8 cellular contexts compared by ENCODE assay signal in genomic region chr1:68495968-68496679, GRCh38. TPM values are rescaled to one million over a fixed set of nuclear protein-coding genes. Genes with fewer than 3 reads are reported as not detected.
A peak's percentile ranks its signal among the peaks of the same experiment; 100 is the strongest.
DNase-seq lines count a peak whose midpoint lies in the region; ATAC-seq, FAIRE-seq and TF ChIP-seq lines count a peak whose summit lies in the region.

No MANE protein-coding gene starts in this region.

- H4K12ac ChIP-seq in trophoblast cell (ENCODE audit: low read depth, low read length), result peak overlapping the region; percentile 64

- no peak overlapping the region for H3K23ac ChIP-seq in trophoblast cell (ENCODE audit: low read length)

- no peak overlapping the region for H2AK5ac ChIP-seq in trophoblast cell (ENCODE audit: low read length)

- WGBS in trophoblast cell (ENCODE audit: extremely low coverage, insufficient coverage, insufficient read length), result no CpG with 5 or more reads among the region's 21 CpGs

- peaks cover 0 to 4% of the 10 kb centered on the region in 2 experiments for H3K36me3 ChIP-seq in trophoblast cell (ENCODE audit: control insufficient read depth in 1 of 2, insufficient read depth in 2 of 2, low read length in 2 of 2)

- H2AFZ ChIP-seq in trophoblast cell (ENCODE audit: insufficient read depth, low read length, poor library complexity), result peak overlapping the region; percentile 98

- H4K91ac ChIP-seq in trophoblast cell (ENCODE audit: low read depth, low read length), result peak overlapping the region; percentile 95

- H3K9me3 ChIP-seq in trophoblast cell (ENCODE audit: insufficient read depth, low read depth, low read length), result no peaks in the 10 kb centered on the region

- FAIRE-seq in GM18507 (lab: Jason Lieb, UNC) (peak; percentile 65), RCC 7860 (lab: Jason Lieb, UNC) (no peak)

- H2BK120ac ChIP-seq in trophoblast cell (ENCODE audit: insufficient read depth, low read length, poor library complexity), result peak overlapping the region; percentile 77

- peak; percentile 17 for ATAC-seq in HG03159 (IDR thresholded peaks at IDR 0.05; ENCODE audit: unreplicated experiment)

- H3K4ac ChIP-seq in trophoblast cell (ENCODE audit: low read depth, low read length), result peak overlapping the region; percentile 60

- DNase-seq in AG09309 (ENCODE audit: low read depth) (no peak), GM18507 (ENCODE audit: extremely low spot score, insufficient read length, low read depth) (no peak), RCC 7860 (ENCODE audit: low spot score) (peak; percentile 10), epithelial cell of esophagus (ENCODE audit: low read depth) (peak; percentile 9), trophoblast cell (no peak), SIG-M5 (lab: John Stamatoyannopoulos, UW) (no peak)
- DNase-seq in activated CD4-positive, CD25-positive, alpha-beta regulatory T cell (lab: John Stamatoyannopoulos, UW), result no peak

- H3K4me3 ChIP-seq in AG09309 (ENCODE audit: control insufficient read depth, low read depth, low read length), result peak overlapping the region; percentile 82
- peak overlapping the region; percentile 89 for H3K4me3 ChIP-seq in epithelial cell of esophagus (ENCODE audit: low read length)
- peak overlapping the region; percentile 97 for H3K4me3 ChIP-seq in trophoblast cell (ENCODE audit: low read depth, low read length)

- H2BK12ac ChIP-seq in trophoblast cell (ENCODE audit: low read length), result no peak overlapping the region

- peak overlapping the region; percentile 91 for H3K18ac ChIP-seq in trophoblast cell (ENCODE audit: low read length)

- peak overlapping the region; percentile 46 for H3K14ac ChIP-seq in trophoblast cell (ENCODE audit: low read length)

- H3K79me2 ChIP-seq in trophoblast cell (ENCODE audit: control insufficient read depth, insufficient read depth, low read length, poor library complexity), result peaks cover 7% of the 10 kb centered on the region

- H3K79me1 ChIP-seq in trophoblast cell (ENCODE audit: low read length), result peaks cover 8% of the 10 kb centered on the region

- H4K8ac ChIP-seq in trophoblast cell (ENCODE audit: low read depth, low read length), result peak overlapping the region; percentile 88

- H3K27me3 ChIP-seq in trophoblast cell (ENCODE audit: insufficient read depth, low read length), result no peaks in the 10 kb centered on the region

- H3K4me1 ChIP-seq in trophoblast cell (ENCODE audit: control insufficient read depth in 1 of 2, insufficient read depth in 2 of 2, low read length in 2 of 2), result peaks cover 0 to 2% of the 10 kb centered on the region in 2 experiments

- TF ChIP-seq CTCF in AG09309 (IDR thresholded peaks at IDR 0.05; ENCODE audit: control insufficient read depth, insufficient read depth, low read depth, low read length, missing control alignments) (no peak), epithelial cell of esophagus (IDR thresholded peaks at IDR 0.05; ENCODE audit: insufficient read depth, low read depth, low read length, missing control alignments) (no peak)

- H3K4me2 ChIP-seq in trophoblast cell (ENCODE audit: low read length), result peak overlapping the region; percentile 66

- peak overlapping the region; percentile 77 for H2BK5ac ChIP-seq in trophoblast cell (ENCODE audit: low read depth, low read length, poor library complexity)

- H3K27ac ChIP-seq in trophoblast cell (ENCODE audit: low read depth, low read length), result no peak overlapping the region

- no peak overlapping the region for H3K9ac ChIP-seq in trophoblast cell (ENCODE audit: low read length)

RNA-seq across cellular contexts. Expression of gene DEPDC1, which starts 0.8 kb away (rescaled TPM):
- polyA plus RNA-seq in trophoblast cell (2013), result 24.0 and 28.0 TPM in 2 replicates

RNA-seq across cellular contexts. Expression of gene RPE65, which starts 46.4 kb away (rescaled TPM):
- polyA plus RNA-seq in trophoblast cell (2013), result not detected in 2 replicates

Comparison
In these comparisons a context has a peak if more than half of its experiments do, and no peak if none do; other contexts are left out.
1. DNase-seq: peak in RCC 7860 (single experiment) and epithelial cell of esophagus (single experiment); none in AG09309 (single experiment), GM18507 (single experiment), trophoblast cell (0 of 2), activated CD4-positive, CD25-positive, alpha-beta regulatory T cell (0 of 4) and SIG-M5 (single experiment).
2. Peak in every context shown above with its lines, with median percentiles within 50 percentile points of each other: H3K4me3 ChIP-seq.